In genomic region chr3:51992017-51992682, GRCh38 we compare ENCODE assay signal across 12 cellular contexts. TPM values are rescaled to one million over a fixed set of nuclear protein-coding genes. Genes with fewer than 3 reads are reported as not detected.
DNase-seq lines count a peak whose midpoint lies in the region; ATAC-seq, FAIRE-seq and TF ChIP-seq lines count a peak whose summit lies in the region.
"Had no signal": no experiment of that assay in that cellular context is flagged by ENCODE, and none has a peak within 500 bp of the region (broad histone marks: within the 10 kb centered on the region; RNA-seq: fewer than 3 reads in every experiment).

No MANE protein-coding gene starts in this region.

- ATAC-seq in GM19351 (IDR thresholded peaks at IDR 0.05; ENCODE audit: unreplicated experiment): no peak

- 93 to 98% methylated on average over 2 to 3 of the region's 3 CpGs for WGBS in endodermal cell (ENCODE audit: insufficient coverage in 1 of 2, insufficient read length in 1 of 2), 2 experiments
- WGBS in testis, 2 donors: 74 to 83% methylated on average over 3 of the region's 3 CpGs

- intact Hi-C loops in testis (cut with DNase I; ENCODE audit: low total_unique reads): no loop called here

- no peak for DNase-seq in GM12891 (ENCODE audit: insufficient read length, low spot score)
- no peak for DNase-seq in RWPE1 (ENCODE audit: low spot score)
- DNase-seq in endodermal cell: peak; percentile 52
- no peak for DNase-seq in DMS153 treated with DMSO at 0.1 percent for 48 hours (lab: John Stamatoyannopoulos, UW; ENCODE audit: unreplicated experiment)
- no peak for DNase-seq in testis
- no peak for DNase-seq in glutamatergic neuron
- DNase-seq: NCI-H1694, NCI-H69 had no signal

- H3K9me3 Mint-ChIP-seq in endodermal cell (no peaks in the 10 kb centered on the region), glutamatergic neuron (ENCODE audit: unreplicated experiment) (peaks cover 4% of the 10 kb centered on the region)

- H3K4me1 ChIP-seq in endodermal cell (ENCODE audit: control insufficient read depth, insufficient read depth, low read length) (peaks cover 6% of the 10 kb centered on the region), testis (peaks cover 14% of the 10 kb centered on the region)

- H3K9ac ChIP-seq in endodermal cell (ENCODE audit: extremely low read depth, low read length, poor library complexity, severe bottlenecking): no peak overlapping the region

- H3K9me3 ChIP-seq in endodermal cell (ENCODE audit: control insufficient read depth, low read length) (no peaks in the 10 kb centered on the region), testis (no peaks in the 10 kb centered on the region)

- POLR2A ChIA-PET in RWPE1 (lab: Yijun Ruan, JAX; ENCODE audit: low non-redundant PET): interaction anchor here (0.7 to 1.3 kb wide), 2 partner anchors 9 to 57 kb away, joined by 3 to 5 read pairs; partner anchors contain the start of gene ACY1

- H3K36me3 Mint-ChIP-seq in endodermal cell (ENCODE audit: low read depth) (peaks cover 45% of the 10 kb centered on the region), glutamatergic neuron (ENCODE audit: unreplicated experiment) (peaks cover 7% of the 10 kb centered on the region)

- H3K36me3 ChIP-seq in endodermal cell (ENCODE audit: control insufficient read depth, insufficient read depth, low read length) (peaks cover 32% of the 10 kb centered on the region), testis (ENCODE audit: low read depth, missing control alignments) (no peaks in the 10 kb centered on the region)

- TF ChIP-seq POLR2A in GM12891 (IDR thresholded peaks at IDR 0.05; ENCODE audit: low read depth, low read length): no peak; the same call in 1 of the 2 replicates
- TF ChIP-seq POLR2A in testis (IDR thresholded peaks at IDR 0.05): no peak

- CTCF ChIA-PET in RWPE1 (lab: Yijun Ruan, JAX): interaction anchor here (0.6 kb wide), 1 partner anchor 64 kb away, joined by 3 read pairs; no protein-coding TSS in a partner anchor

- peak; percentile 50 for FAIRE-seq in GM12891 (lab: Jason Lieb, UNC)
- FAIRE-seq: GM19239 had no signal

- peaks cover 17% of the 10 kb centered on the region for H3K4me1 Mint-ChIP-seq in endodermal cell
- peaks cover 3% of the 10 kb centered on the region for H3K4me1 Mint-ChIP-seq in glutamatergic neuron (ENCODE audit: low read depth, unreplicated experiment)

- H3K27ac Mint-ChIP-seq in endodermal cell: peak overlapping the region; percentile 30
- no peak overlapping the region for H3K27ac Mint-ChIP-seq in glutamatergic neuron (ENCODE audit: unreplicated experiment)

- H3K4me3 Mint-ChIP-seq in endodermal cell (no peak overlapping the region), glutamatergic neuron (ENCODE audit: unreplicated experiment) (no peak overlapping the region)
- H3K4me3 Mint-ChIP-seq: CD14-positive monocyte had no signal

- no peak for TF ChIP-seq CTCF in 22Rv1 (IDR thresholded peaks at IDR 0.05)
- TF ChIP-seq CTCF in RWPE1 (conservative IDR thresholded peaks at IDR 0.05; ENCODE audit: low read depth): no peak
- no peak for TF ChIP-seq CTCF in endodermal cell (conservative IDR thresholded peaks at IDR 0.05)
- no peak for TF ChIP-seq CTCF in testis (IDR thresholded peaks at IDR 0.05)
- TF ChIP-seq CTCF in glutamatergic neuron (IDR thresholded peaks at IDR 0.05; ENCODE audit: partially characterized antibody, unreplicated experiment): no peak

- H3K27ac ChIP-seq in 22Rv1 (peak overlapping the region; percentile 85), RWPE1 (peak overlapping the region; percentile 98), endodermal cell (ENCODE audit: low read depth, low read length) (peak overlapping the region; percentile 44), testis (no peak overlapping the region)

- H3K27me3 ChIP-seq in endodermal cell (ENCODE audit: control insufficient read depth, insufficient read depth, low read length, poor library complexity, severe bottlenecking) (no peaks in the 10 kb centered on the region), testis (no peaks in the 10 kb centered on the region)

- no peak overlapping the region for H3K4me3 ChIP-seq in endodermal cell (ENCODE audit: low read length)
- no peak overlapping the region for H3K4me3 ChIP-seq in testis

- H3K27me3 Mint-ChIP-seq in endodermal cell (ENCODE audit: insufficient read depth) (no peaks in the 10 kb centered on the region), glutamatergic neuron (ENCODE audit: unreplicated experiment) (peaks cover 5% of the 10 kb centered on the region)

TF ChIP-seq in GM12891, 5 proteins besides CTCF, POLR2A, EP300 and RAD21:
- peak; percentile 94 for TF ChIP-seq POLR2AphosphoS5 (IDR thresholded peaks at IDR 0.05; ENCODE audit: low read depth, low read length)
- peak; percentile 40; the same call in 1 of the 2 replicates for TF ChIP-seq POU2F2 (IDR thresholded peaks at IDR 0.05; ENCODE audit: low read depth, low read length)
- TF ChIP-seq TAF1 (IDR thresholded peaks at IDR 0.05; ENCODE audit: low read depth, low read length): no peak
TF ChIP-seq in GM12891: peak in this region for 2.

RNA-seq across cellular contexts. Expression of gene RPL29, which starts 3.5 kb away (rescaled TPM):
- 3,375 TPM for polyA plus RNA-seq in GM12891 (2012; ENCODE audit: low read depth, missing spikeins)
- total RNA-seq in endodermal cell: 1,000 to 10,000 TPM; 1,325 to 1,600 TPM
- 1,775 TPM for polyA plus RNA-seq in endodermal cell (2013, experiment 1 of 2)
- 1,656 TPM for polyA plus RNA-seq in endodermal cell (2013, experiment 2 of 2)
- total RNA-seq in testis: 100 to 1,000 TPM; 491 to 999 TPM
- polyA plus RNA-seq in testis (ENCODE audit: insufficient read depth, low read depth, low replicate concordance): 965 TPM
- 588 TPM for total RNA-seq in glutamatergic neuron (ENCODE audit: unreplicated experiment)

RNA-seq across cellular contexts. Expression of gene ACY1, which starts 8.8 kb away (rescaled TPM):
- 38.7 TPM for polyA plus RNA-seq in GM12891 (2012; ENCODE audit: low read depth, missing spikeins)
- total RNA-seq in endodermal cell (10 to 100 TPM; 58.2 to 69.4 TPM), testis (10 to 100 TPM; 16.0 to 17.1 TPM), glutamatergic neuron (ENCODE audit: unreplicated experiment) (13.2 TPM)
- polyA plus RNA-seq in endodermal cell (2013, experiment 1 of 2): 26.0 TPM
- polyA plus RNA-seq in endodermal cell (2013, experiment 2 of 2): 22.8 TPM
- 26.7 TPM for polyA plus RNA-seq in testis (ENCODE audit: insufficient read depth, low read depth, low replicate concordance)

RNA-seq across cellular contexts. Expression of gene ABHD14A, which starts 17.3 kb away (rescaled TPM):
- polyA plus RNA-seq in GM12891 (2012; ENCODE audit: low read depth, missing spikeins): 8.4 TPM
- total RNA-seq in endodermal cell (10 to 100 TPM in 1 of 2 donors, 1 to 10 TPM in 1; 9.6 to 10.1 TPM), testis (10 to 100 TPM; 38.9 to 51.6 TPM), glutamatergic neuron (ENCODE audit: unreplicated experiment) (12.7 TPM)
- polyA plus RNA-seq in endodermal cell (2013, experiment 1 of 2): 14.9 TPM
- polyA plus RNA-seq in endodermal cell (2013, experiment 2 of 2): 15.1 TPM
- polyA plus RNA-seq in testis (ENCODE audit: insufficient read depth, low read depth, low replicate concordance): 27.7 TPM

RNA-seq across cellular contexts. Expression of gene ABHD14B, which starts 18.3 kb away (rescaled TPM):
- polyA plus RNA-seq in GM12891 (2012; ENCODE audit: low read depth, missing spikeins): 58.0 TPM
- total RNA-seq in endodermal cell (10 to 100 TPM; 11.4 to 12.9 TPM), testis (10 to 100 TPM; 26.7 to 27.1 TPM), glutamatergic neuron (ENCODE audit: unreplicated experiment) (6.7 TPM)
- polyA plus RNA-seq in endodermal cell (2013, experiment 1 of 2): 10.4 TPM
- polyA plus RNA-seq in endodermal cell (2013, experiment 2 of 2): 8.6 TPM
- 26.0 TPM for polyA plus RNA-seq in testis (ENCODE audit: insufficient read depth, low read depth, low replicate concordance)

RNA-seq across cellular contexts. Expression of gene PCBP4, which starts 24.9 kb away (rescaled TPM):
- polyA plus RNA-seq in GM12891 (2012; ENCODE audit: low read depth, missing spikeins): 3.1 TPM
- total RNA-seq in endodermal cell (10 to 100 TPM; 54.1 to 68.1 TPM), testis (10 to 100 TPM; 47.1 to 54.1 TPM), glutamatergic neuron (ENCODE audit: unreplicated experiment) (1,577 TPM)
- polyA plus RNA-seq in endodermal cell (2013, experiment 1 of 2): 184 TPM
- 158 TPM for polyA plus RNA-seq in endodermal cell (2013, experiment 2 of 2)
- polyA plus RNA-seq in testis (ENCODE audit: insufficient read depth, low read depth, low replicate concordance): 35.8 TPM

Comparison
In these comparisons a context has a peak if more than half of its experiments do, and no peak if none do; other contexts are left out.
1. H3K27ac ChIP-seq: peak in 22Rv1 (single experiment), RWPE1 (single experiment) and endodermal cell (single experiment); none in testis (0 of 2).